Comparison of ENCODE assay signal across 16 cellular contexts in the genomic region with DNA sequence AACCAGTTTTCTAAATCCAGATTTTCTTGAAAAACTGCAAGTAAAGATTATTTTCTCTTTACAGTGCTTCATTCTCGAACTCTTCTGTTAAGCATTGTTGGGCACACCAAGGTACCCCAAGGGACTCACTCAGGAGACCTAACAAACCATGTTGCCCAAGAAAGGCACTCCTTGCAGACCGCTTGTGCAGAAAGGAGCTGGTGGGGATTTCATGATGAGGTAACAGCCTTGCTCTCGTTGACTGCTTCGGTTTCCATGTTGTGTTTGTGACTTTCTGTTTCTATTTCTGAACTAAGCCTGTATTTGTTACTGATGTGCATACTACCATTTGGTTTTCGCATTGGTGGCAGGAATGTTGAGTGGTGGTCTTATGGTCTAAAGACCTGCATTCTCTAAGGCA.
A peak's percentile ranks its signal among the peaks of the same experiment; 100 is the strongest.
DNase-seq lines count a peak whose midpoint lies in the region; ATAC-seq, FAIRE-seq and TF ChIP-seq lines count a peak whose summit lies in the region.
"Had no signal": no experiment of that assay in that cellular context is flagged by ENCODE, and none has a peak within 500 bp of the region (broad histone marks: within the 10 kb centered on the region; RNA-seq: fewer than 3 reads in every experiment).

No MANE protein-coding gene starts in this region.

- peak; percentile 57 for ATAC-seq in GM21737 (IDR thresholded peaks at IDR 0.05; ENCODE audit: unreplicated experiment)
- ATAC-seq in HG03196 (IDR thresholded peaks at IDR 0.05; ENCODE audit: unreplicated experiment), result peak; percentile 69
- ATAC-seq in right lobe of liver, result no peak

- H3K27ac ChIP-seq in right lobe of liver (no peak overlapping the region), tibial artery (no peak overlapping the region)
- H3K27ac ChIP-seq: parathyroid adenoma had no signal

- peak; percentile 63 for FAIRE-seq in GM19239 (lab: Jason Lieb, UNC)
- FAIRE-seq: keratinocyte had no signal

- H3K36me3 ChIP-seq in right lobe of liver (no peaks in the 10 kb centered on the region), tibial artery (no peaks in the 10 kb centered on the region)

- no peak for TF ChIP-seq CTCF in GM10266 (IDR thresholded peaks at IDR 0.05; ENCODE audit: control insufficient read depth, insufficient read depth, low read depth, missing control alignments)
- TF ChIP-seq CTCF in right lobe of liver (IDR thresholded peaks at IDR 0.05), result no peak
- no peak for TF ChIP-seq CTCF in tibial artery (IDR thresholded peaks at IDR 0.05)

- H3K27me3 ChIP-seq in right lobe of liver (no peaks in the 10 kb centered on the region), tibial artery (no peaks in the 10 kb centered on the region)

- H3K4me3 ChIP-seq in right lobe of liver, result no peak overlapping the region
- no peak overlapping the region for H3K4me3 ChIP-seq in tibial artery

- intact Hi-C loops in right lobe of liver (cut with DNase I) (no loop called here), tibial artery (cut with DNase I; ENCODE audit: low total_unique reads) (no loop called here)

- H3K9me3 ChIP-seq in right lobe of liver (peaks cover 0 to 6% (median 0%) of the 10 kb centered on the region in 4 donors), tibial artery (peaks cover 0 to 6% (median 5%) of the 10 kb centered on the region in 3 donors)

- DNase-seq in GM10266 (ENCODE audit: extremely low spot score) (peak; percentile 10), GM19239 (ENCODE audit: insufficient read length, low spot score) (no peak), T1000 (lab: John Stamatoyannopoulos, UW) (no peak), DMS153 treated with DMSO at 0.1 percent for 48 hours (lab: John Stamatoyannopoulos, UW; ENCODE audit: unreplicated experiment) (no peak), right lobe of liver (no peak), tibial artery (no peak)
- DNase-seq: 8988T; activated CD4-positive, CD25-positive, alpha-beta regulatory T cell treated with anti-CD3 and anti-CD28 coated beads, Interleukin-2, amount 50 U/mL, for 72 hours; activated naive CD8-positive, alpha-beta T cell treated with anti-CD3 and anti-CD28 coated beads, Interleukin-2, amount 10 ng/mL, durations not matched to agents 7 days and 5 days; CD4-positive, alpha-beta memory T cell; IMR-90; T-helper 1 cell had no signal

- no peaks in the 10 kb centered on the region for H3K4me1 ChIP-seq in right lobe of liver
- H3K4me1 ChIP-seq in tibial artery, result no peaks in the 10 kb centered on the region
- H3K4me1 ChIP-seq: parathyroid adenoma had no signal

- no peak for TF ChIP-seq POLR2A in right lobe of liver (IDR thresholded peaks at IDR 0.05)

- WGBS in right lobe of liver (ENCODE audit: insufficient coverage, low coverage, low lambda C conversion rate, missing lambda C conversion rate), result 79% methylated on average over 5 of the region's 5 CpGs

Comparison
In these comparisons a context has a peak if more than half of its experiments do, and no peak if none do; other contexts are left out.
1. ATAC-seq: peak in GM21737 (single experiment) and HG03196 (single experiment); none in right lobe of liver (0 of 4).